Comparison of ENCODE assay signal across 8 cellular contexts in the genomic region with DNA sequence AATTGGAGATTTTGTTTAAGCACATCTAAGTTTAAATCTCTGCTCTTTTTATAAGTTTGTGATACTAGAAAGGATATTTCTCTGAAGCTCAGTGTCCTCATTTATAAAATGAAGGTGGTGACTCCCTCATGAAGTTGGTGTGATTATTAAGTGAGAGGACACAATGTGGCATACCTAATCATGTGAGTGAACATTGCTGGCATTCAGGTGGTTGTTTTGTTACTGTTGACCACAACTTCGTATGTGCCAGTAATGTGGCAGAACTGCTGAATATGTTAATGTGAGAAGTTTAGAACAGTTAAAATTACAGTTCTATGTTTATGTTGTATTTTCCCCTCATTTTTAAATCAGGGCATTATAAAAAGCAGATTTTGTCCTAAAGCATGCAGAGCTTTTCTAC.
"Had no signal": no experiment of that assay in that cellular context is flagged by ENCODE, and none has a peak within 500 bp of the region (broad histone marks: within the 10 kb centered on the region; RNA-seq: fewer than 3 reads in every experiment).

No MANE protein-coding gene starts in this region.

- DNase-seq: GM23248, GOT3, H7, HFFc6, IMR-90, KG1 had no signal

- ATAC-seq: HCT116, HepG2 had no signal
